In genomic region chr19:16268676-16269319, GRCh38 we compare ENCODE assay signal across 1 cellular context.
TF ChIP-seq lines count a peak whose summit lies in the region.

No MANE protein-coding gene starts in this region.

TF ChIP-seq in K562, 482 proteins besides CTCF, POLR2A, EP300 and RAD21 (continued from another document):
- TF ChIP-seq SFPQ (IDR thresholded peaks at IDR 0.05; ENCODE audit: low read depth, low read length) (no peak), ZNF224 (CRISPR knock-in tag; IDR thresholded peaks at IDR 0.05) (no peak), BCOR (IDR thresholded peaks at IDR 0.05) (peak; percentile 30; the same call in 1 of the 2 replicates), ELK3 (CRISPR knock-in tag; IDR thresholded peaks at IDR 0.05) (no peak), NEUROD1 (IDR thresholded peaks at IDR 0.05; ENCODE audit: borderline replicate concordance, low read depth, low read length, partially characterized antibody) (no peak), OTX1 (CRISPR knock-in tag; IDR thresholded peaks at IDR 0.05) (no peak), ARID1B (IDR thresholded peaks at IDR 0.05) (no peak), NR0B1 (IDR thresholded peaks at IDR 0.05; ENCODE audit: partially characterized antibody) (no peak), ZNF124 (CRISPR knock-in tag; IDR thresholded peaks at IDR 0.05) (no peak), RBM25 (IDR thresholded peaks at IDR 0.05; ENCODE audit: low read depth, low read length, severe bottlenecking) (peak; percentile 50), HMGXB4 (CRISPR knock-in tag; IDR thresholded peaks at IDR 0.05) (no peak), PTBP1 (IDR thresholded peaks at IDR 0.05; ENCODE audit: low read depth, low read length) (no peak)
